In genomic region chr6:156925718-156926607, GRCh38 we compare ENCODE assay signal across 9 cellular contexts.
DNase-seq lines count a peak whose midpoint lies in the region; ATAC-seq and TF ChIP-seq lines count a peak whose summit lies in the region.
"Had no signal": no experiment of that assay in that cellular context is flagged by ENCODE, and none has a peak within 500 bp of the region (broad histone marks: within the 10 kb centered on the region; RNA-seq: fewer than 3 reads in every experiment).

No MANE protein-coding gene starts in this region.

- peak; percentile 57 for ATAC-seq in GM18519 (IDR thresholded peaks at IDR 0.05; ENCODE audit: low FRiP score, unreplicated experiment)
- ATAC-seq in GM21717 (IDR thresholded peaks at IDR 0.05; ENCODE audit: unreplicated experiment), result peak; percentile 85
- peak; percentile 83 for ATAC-seq in HG03520 (IDR thresholded peaks at IDR 0.05; ENCODE audit: unreplicated experiment)
- peak; percentile 76 for ATAC-seq in left lung

- H3K4me1 ChIP-seq in left lung (peaks cover 0 to 14% of the 10 kb centered on the region in 2 donors), esophagus muscularis mucosa (peaks cover 12 to 44% (median 18%) of the 10 kb centered on the region in 4 donors)

- no peak overlapping the region for H3K4me3 ChIP-seq in left lung
- H3K4me3 ChIP-seq in esophagus muscularis mucosa, result no peak overlapping the region
- H3K4me3 ChIP-seq: thoracic aorta had no signal

- TF ChIP-seq CTCF in left lung (IDR thresholded peaks at IDR 0.05), result no peak
- TF ChIP-seq CTCF in esophagus muscularis mucosa (IDR thresholded peaks at IDR 0.05), result no peak

- 77% methylated on average over 3 of the region's 3 CpGs for WGBS in esophagus muscularis mucosa

- H3K27me3 ChIP-seq in left lung, result no peaks in the 10 kb centered on the region
- H3K27me3 ChIP-seq in esophagus muscularis mucosa, result no peaks in the 10 kb centered on the region

- H3K36me3 ChIP-seq in left lung (no peaks in the 10 kb centered on the region), esophagus muscularis mucosa (peaks cover 0 to 3% (median 0%) of the 10 kb centered on the region in 4 donors)
- H3K36me3 ChIP-seq: thoracic aorta had no signal

- H3K27ac ChIP-seq in left lung (no peak overlapping the region), esophagus muscularis mucosa (replicated peaks in 1 of 4) (no peak overlapping the region)
- H3K27ac ChIP-seq: thoracic aorta had no signal

- no peak for TF ChIP-seq POLR2A in esophagus muscularis mucosa (IDR thresholded peaks at IDR 0.05; ENCODE audit: low read depth)

- H3K9me3 ChIP-seq in left lung, result no peaks in the 10 kb centered on the region
- no peaks in the 10 kb centered on the region for H3K9me3 ChIP-seq in esophagus muscularis mucosa
- H3K9me3 ChIP-seq: thoracic aorta had no signal

- DNase-seq in left lung (no peak), esophagus muscularis mucosa (ENCODE audit: extremely low spot score) (no peak), superior temporal gyrus (ENCODE audit: extremely low spot score) (no peak), NCI-H2171 treated with DMSO at 0.1 percent for 48 hours (lab: John Stamatoyannopoulos, UW) (no peak)
- no peak for DNase-seq in activated CD4-positive, alpha-beta T cell treated with anti-CD3 and anti-CD28 coated beads, Interleukin-2, amount 50 U/mL, for 4 hours

- no peak for TF ChIP-seq EP300 in esophagus muscularis mucosa (IDR thresholded peaks at IDR 0.05)

- intact Hi-C loops in left lung (cut with DNase I), result no loop called here
- intact Hi-C loops in esophagus muscularis mucosa (cut with DNase I), result no loop called here
